ENCODE assay signal across 11 cellular contexts in the genomic region with DNA sequence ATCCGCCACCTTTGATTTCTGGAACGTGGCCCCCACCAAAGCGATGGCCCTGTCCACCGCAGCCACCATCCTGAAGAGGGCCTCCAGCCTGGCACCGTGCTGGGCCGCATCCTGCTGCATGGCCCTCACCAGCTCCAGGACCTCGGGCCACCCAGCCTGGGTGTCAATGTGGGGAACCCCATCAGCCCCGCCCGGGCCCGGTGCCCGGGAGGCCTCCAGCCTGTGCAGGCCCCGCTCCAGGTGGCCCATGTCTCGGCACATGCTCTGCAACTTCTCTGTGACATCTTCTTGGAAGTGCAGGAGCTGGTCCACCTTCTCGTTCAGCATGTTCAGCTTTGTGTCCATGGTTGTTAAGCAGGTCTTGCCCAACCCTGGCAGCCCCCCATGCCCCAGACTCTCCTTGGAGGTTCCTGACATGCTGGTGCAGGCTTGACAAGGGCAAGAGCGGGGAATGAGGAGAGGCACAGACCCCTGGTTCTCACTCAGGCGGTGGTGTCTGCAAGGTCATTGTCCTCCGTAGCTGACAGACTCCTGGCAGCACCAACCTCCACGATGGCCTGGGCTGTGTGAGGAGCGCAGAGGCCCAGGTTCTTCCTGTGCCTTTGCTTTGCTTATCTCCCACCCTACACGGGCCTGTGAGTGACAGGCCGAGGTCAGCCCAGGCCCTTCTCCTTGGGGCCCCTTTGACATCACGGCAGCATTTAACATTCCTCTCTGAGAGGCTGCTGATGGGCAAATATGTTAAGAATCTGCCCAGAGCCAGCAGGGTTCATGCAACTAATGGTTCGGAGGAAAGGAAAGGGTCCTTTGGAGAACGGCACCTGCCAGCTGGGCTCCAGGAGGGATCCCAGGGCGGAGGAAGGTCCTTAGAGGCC. TPM values are rescaled to one million over a fixed set of nuclear protein-coding genes. Genes with fewer than 3 reads are reported as not detected.
DNase-seq lines count a peak whose midpoint lies in the region; ATAC-seq and TF ChIP-seq lines count a peak whose summit lies in the region.
"Had no signal": no experiment of that assay in that cellular context is flagged by ENCODE, and none has a peak within 500 bp of the region (broad histone marks: within the 10 kb centered on the region; RNA-seq: fewer than 3 reads in every experiment).

A gene (minus strand): TSS at position 568 of the 875 bp plus-strand sequence. CDS start 151 bp downstream, at position 417.

- H3K4me1 Mint-ChIP-seq in stimulated activated naive CD8-positive, alpha-beta T cell treated with anti-CD3 and anti-CD28 coated beads, Interleukin-15, amount 100 ng/mL, for 72 hours, result peaks cover 8% of the 10 kb centered on the region

- H3K36me3 ChIP-seq in mucosa of descending colon (ENCODE audit: low read depth), result no peaks in the 10 kb centered on the region

- H3K9me3 Mint-ChIP-seq in stimulated activated naive CD8-positive, alpha-beta T cell treated with anti-CD3 and anti-CD28 coated beads, Interleukin-15, amount 100 ng/mL, for 72 hours, result no peaks in the 10 kb centered on the region

- no peak within 1 kb of the TSS for H3K4me3 Mint-ChIP-seq in stimulated activated naive CD8-positive, alpha-beta T cell treated with anti-CD3 and anti-CD28 coated beads, Interleukin-15, amount 100 ng/mL, for 72 hours

- H3K27me3 Mint-ChIP-seq in stimulated activated naive CD8-positive, alpha-beta T cell treated with anti-CD3 and anti-CD28 coated beads, Interleukin-15, amount 100 ng/mL, for 72 hours, result no peaks in the 10 kb centered on the region

- H3K4me1 ChIP-seq in mucosa of descending colon (ENCODE audit: low read depth), result no peaks in the 10 kb centered on the region

- no peak for TF ChIP-seq POLR2A in erythroblast (IDR thresholded peaks at IDR 0.05; ENCODE audit: low read length)

- TF ChIP-seq CTCF in mucosa of descending colon (IDR thresholded peaks at IDR 0.05), result no peak

- H3K9me3 ChIP-seq in mucosa of descending colon, result no peaks in the 10 kb centered on the region

- H3K4me3 ChIP-seq in mucosa of descending colon, result no peak within 1 kb of the TSS

- intact Hi-C loops in mucosa of descending colon (cut with DNase I, micrococcal nuclease), result no loop called here

- ATAC-seq in stimulated activated naive CD8-positive, alpha-beta T cell treated with anti-CD3 and anti-CD28 coated beads, Interleukin-15, amount 100 ng/mL, for 72 hours, result peak; percentile 37
- ATAC-seq in stimulated activated naive CD8-positive, alpha-beta T cell treated with anti-CD3 and anti-CD28 coated beads, Interleukin-15, Interleukin-2, amounts not matched to agents 100 U/mL and 50 U/mL, for 24 hours, result no peak
- peak; percentile 12 for ATAC-seq in mucosa of descending colon

- peak within 1 kb of the TSS; percentile 20 to 33 for H3K27ac Mint-ChIP-seq in stimulated activated naive CD8-positive, alpha-beta T cell treated with anti-CD3 and anti-CD28 coated beads, Interleukin-15, amount 100 ng/mL, for 72 hours

- no peak for DNase-seq in stimulated activated naive CD8-positive, alpha-beta T cell treated with anti-CD3 and anti-CD28 coated beads, Interleukin-15, amount 100 ng/mL, for 72 hours
- DNase-seq in stimulated activated naive CD8-positive, alpha-beta T cell treated with anti-CD3 and anti-CD28 coated beads, Interleukin-15, Interleukin-2, amounts not matched to agents 100 U/mL and 50 U/mL, for 24 hours, result no peak
- DNase-seq in erythroblast (lab: John Stamatoyannopoulos, UW) (peak; percentile 50 to 71), mucosa of descending colon (no peak), T-helper 1 cell (no peak), SW 1271 (lab: John Stamatoyannopoulos, UW) (no peak), D341Med (ENCODE audit: low spot score) (no peak)
- no peak for DNase-seq in activated naive CD4-positive, alpha-beta T cell treated with anti-CD3 and anti-CD28 coated beads, Interleukin-2, amount 50 U/mL, for 16 hours
- DNase-seq: activated T-cell treated with anti-CD3 and anti-CD28 coated beads for 4 hours; NCI-H187 treated with DMSO at 0.1 percent for 48 hours; stimulated activated CD4-positive, alpha-beta T cell treated with anti-CD3 and anti-CD28 coated beads, Interleukin-2, amount 100 ng/mL, for 48 hours had no signal

RNA-seq across cellular contexts. Expression of the gene that starts here (rescaled TPM):
- under 1 TPM; 0.03 to 0.63 (median 0.41) TPM for total RNA-seq in mucosa of descending colon

Comparison
In these comparisons a context has a peak if more than half of its experiments do, and no peak if none do; other contexts are left out.
1. Peak in ATAC-seq in mucosa of descending colon; RNA of the gene not detected or under 1 TPM.
2. DNase-seq: peak in erythroblast (2 of 2); none in stimulated activated naive CD8-positive, alpha-beta T cell treated with anti-CD3 and anti-CD28 coated beads, Interleukin-15, amount 100 ng/mL, for 72 hours (0 of 2), stimulated activated naive CD8-positive, alpha-beta T cell treated with anti-CD3 and anti-CD28 coated beads, Interleukin-15, Interleukin-2, amounts not matched to agents 100 U/mL and 50 U/mL, for 24 hours (single experiment), mucosa of descending colon (0 of 3), T-helper 1 cell (0 of 5), SW 1271 (0 of 2), D341Med (single experiment) and activated naive CD4-positive, alpha-beta T cell treated with anti-CD3 and anti-CD28 coated beads, Interleukin-2, amount 50 U/mL, for 16 hours (single experiment).